ENCODE assay signal across 22 cellular contexts in the genomic region with DNA sequence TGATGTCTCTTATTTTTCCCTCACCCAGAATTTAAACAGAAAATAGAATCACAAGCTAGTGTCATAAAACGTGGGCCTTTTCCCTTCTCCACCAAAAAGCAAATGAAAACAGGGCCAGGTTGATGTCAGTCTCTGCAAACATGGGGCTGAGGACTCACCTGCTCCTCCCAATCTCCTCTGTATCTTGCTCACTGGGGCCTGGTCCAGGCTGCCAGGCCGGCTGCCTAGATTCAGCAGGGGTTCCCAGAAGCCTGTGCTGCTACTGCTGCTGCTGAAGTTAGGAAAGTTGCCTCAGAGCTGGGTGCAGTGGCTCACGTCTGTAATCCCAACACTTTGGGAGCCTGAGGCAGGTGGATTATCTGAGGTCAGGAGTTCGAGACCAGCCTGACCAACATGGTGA.
A peak's percentile ranks its signal among the peaks of the same experiment; 100 is the strongest.
DNase-seq lines count a peak whose midpoint lies in the region; ATAC-seq and TF ChIP-seq lines count a peak whose summit lies in the region.
"Had no signal": no experiment of that assay in that cellular context is flagged by ENCODE, and none has a peak within 500 bp of the region (broad histone marks: within the 10 kb centered on the region; RNA-seq: fewer than 3 reads in every experiment).

No MANE protein-coding gene starts in this region.

- CTCF ChIA-PET in activated CD8-positive, alpha-beta memory T cell treated with anti-CD3 and anti-CD28 coated beads, Interleukin-2, amount 10 ng/mL, durations not matched to agents 7 days and 5 days (lab: Charles Lee), result interaction anchor here (1.0 kb wide), 2 partner anchors 18 to 85 kb away, joined by 3 to 4 read pairs; no protein-coding TSS in a partner anchor

- no peaks in the 10 kb centered on the region for H4K20me1 ChIP-seq in osteoblast (ENCODE audit: insufficient read depth, low read length)
- H4K20me1 ChIP-seq: BLaER1 treated with 17β-estradiol and CSF1 and Interleukin-3, amounts not matched to agents 10 nM and 100 nM had no signal

- no peaks in the 10 kb centered on the region for H3K9me3 Mint-ChIP-seq in activated T-cell treated with anti-CD3 and anti-CD28 coated beads, Interleukin-2, amount 50 U/mL, for 24 hours
- H3K9me3 Mint-ChIP-seq in activated CD8-positive, alpha-beta memory T cell treated with anti-CD3 and anti-CD28 coated beads, Interleukin-2, amount 10 ng/mL, durations not matched to agents 7 days and 5 days (ENCODE audit: low read depth), result no peaks in the 10 kb centered on the region
- H3K9me3 Mint-ChIP-seq: CD4-positive, alpha-beta T cell; CD8-positive, alpha-beta memory T cell; GM23338 had no signal

- H3K27ac ChIP-seq in VCaP (0 out of 2 replicates have a peak overlapping the region, but pooled peaks have one; percentile 7), osteoblast (ENCODE audit: low read depth, low read length) (no peak overlapping the region)
- H3K27ac ChIP-seq: A549; BLaER1 treated with 17β-estradiol and CSF1 and Interleukin-3, amounts not matched to agents 10 nM and 100 nM had no signal

- H3K9me3 ChIP-seq in osteoblast (ENCODE audit: low read depth, low read length), result no peaks in the 10 kb centered on the region
- H3K9me3 ChIP-seq in T-helper 17 cell (ENCODE audit: control insufficient read depth, low read length, poor library complexity, severe bottlenecking), result no peaks in the 10 kb centered on the region
- H3K9me3 ChIP-seq: A549; BE2C; BLaER1 treated with 17β-estradiol and CSF1 and Interleukin-3, amounts not matched to agents 10 nM and 100 nM; HAP-1 had no signal

- no peaks in the 10 kb centered on the region for H3K36me3 Mint-ChIP-seq in activated T-cell treated with anti-CD3 and anti-CD28 coated beads, Interleukin-2, amount 50 U/mL, for 24 hours (ENCODE audit: low read depth)
- no peaks in the 10 kb centered on the region for H3K36me3 Mint-ChIP-seq in activated CD8-positive, alpha-beta memory T cell treated with anti-CD3 and anti-CD28 coated beads, Interleukin-2, amount 10 ng/mL, durations not matched to agents 7 days and 5 days
- H3K36me3 Mint-ChIP-seq in T-helper 17 cell (ENCODE audit: low read depth), result peaks cover 2% of the 10 kb centered on the region
- H3K36me3 Mint-ChIP-seq: CD14-positive monocyte had no signal

- no peak overlapping the region for H3K27ac Mint-ChIP-seq in activated T-cell treated with anti-CD3 and anti-CD28 coated beads, Interleukin-2, amount 50 U/mL, for 24 hours
- H3K27ac Mint-ChIP-seq in activated CD8-positive, alpha-beta memory T cell treated with anti-CD3 and anti-CD28 coated beads, Interleukin-2, amount 10 ng/mL, durations not matched to agents 7 days and 5 days, result no peak overlapping the region
- H3K27ac Mint-ChIP-seq in T-helper 17 cell, result no peak overlapping the region
- H3K27ac Mint-ChIP-seq: CD14-positive monocyte; CD4-positive, alpha-beta T cell; CD8-positive, alpha-beta memory T cell; GM23338 had no signal

- H3K27me3 Mint-ChIP-seq in activated T-cell treated with anti-CD3 and anti-CD28 coated beads, Interleukin-2, amount 50 U/mL, for 24 hours, result peaks cover 10% of the 10 kb centered on the region
- peaks cover 16% of the 10 kb centered on the region for H3K27me3 Mint-ChIP-seq in activated CD8-positive, alpha-beta memory T cell treated with anti-CD3 and anti-CD28 coated beads, Interleukin-2, amount 10 ng/mL, durations not matched to agents 7 days and 5 days
- peaks cover 49% of the 10 kb centered on the region for H3K27me3 Mint-ChIP-seq in T-helper 17 cell

- H3K36me3 ChIP-seq in osteoblast (ENCODE audit: insufficient read depth, low read length), result no peaks in the 10 kb centered on the region
- H3K36me3 ChIP-seq: BE2C; BLaER1 treated with 17β-estradiol and CSF1 and Interleukin-3, amounts not matched to agents 10 nM and 100 nM; HAP-1 had no signal

- in situ Hi-C loops in G401 (cut with HindIII; ENCODE audit: low sequenced_read_pairs), result no loop called here

- no peak overlapping the region for H2AFZ ChIP-seq in osteoblast (ENCODE audit: low read length)
- H2AFZ ChIP-seq: GM23338 had no signal

- H3K4me1 ChIP-seq in osteoblast (ENCODE audit: insufficient read depth, low read length), result no peaks in the 10 kb centered on the region
- H3K4me1 ChIP-seq: A549; BLaER1 treated with 17β-estradiol and CSF1 and Interleukin-3, amounts not matched to agents 10 nM and 100 nM; HAP-1 had no signal

- no peaks in the 10 kb centered on the region for H3K4me1 Mint-ChIP-seq in activated T-cell treated with anti-CD3 and anti-CD28 coated beads, Interleukin-2, amount 50 U/mL, for 24 hours (ENCODE audit: low read depth)
- H3K4me1 Mint-ChIP-seq in activated CD8-positive, alpha-beta memory T cell treated with anti-CD3 and anti-CD28 coated beads, Interleukin-2, amount 10 ng/mL, durations not matched to agents 7 days and 5 days, result no peaks in the 10 kb centered on the region
- H3K4me1 Mint-ChIP-seq in T-helper 17 cell, result peaks cover 5% of the 10 kb centered on the region
- H3K4me1 Mint-ChIP-seq: CD14-positive monocyte; CD8-positive, alpha-beta memory T cell had no signal

- H3K79me2 ChIP-seq in osteoblast (ENCODE audit: insufficient read depth, low read length), result no peaks in the 10 kb centered on the region

- peak; percentile 89 for DNase-seq in G401 (ENCODE audit: low spot score)
- peak; percentile 84 for DNase-seq in cerebellar cortex (ENCODE audit: low spot score)
- peak; percentile 8 for DNase-seq in osteoblast (ENCODE audit: insufficient read length, low spot score, missing footprints)
- DNase-seq in activated T-cell treated with anti-CD3 and anti-CD28 coated beads, Interleukin-2, amount 50 U/mL, for 24 hours, result no peak
- DNase-seq in activated CD8-positive, alpha-beta memory T cell treated with anti-CD3 and anti-CD28 coated beads, Interleukin-2, amount 10 ng/mL, durations not matched to agents 7 days and 5 days, result no peak
- DNase-seq in T-helper 17 cell, result no peak
- DNase-seq: 8988T; ACHN; AML-193; BE2C; CD4-positive, alpha-beta T cell; CD8-positive, alpha-beta memory T cell; DMS 273 treated with DMSO at 0.1 percent for 48 hours; DMS79; EL; GF-D8 had no signal

- no peak overlapping the region for H3K4me2 ChIP-seq in osteoblast (ENCODE audit: insufficient read depth, low read length)
- H3K4me2 ChIP-seq: A549; BLaER1 treated with 17β-estradiol and CSF1 and Interleukin-3, amounts not matched to agents 10 nM and 100 nM; GM23338 had no signal

- peaks cover 27% of the 10 kb centered on the region for H3K27me3 ChIP-seq in osteoblast (ENCODE audit: insufficient read depth, low read length)
- H3K27me3 ChIP-seq: BE2C; BLaER1 treated with 17β-estradiol and CSF1 and Interleukin-3, amounts not matched to agents 10 nM and 100 nM had no signal

- TF ChIP-seq CTCF in VCaP (conservative IDR thresholded peaks at IDR 0.05) (no peak), osteoblast (IDR thresholded peaks at IDR 0.05; ENCODE audit: extremely low read depth, low read depth, low read length) (no peak)

- H3K4me3 Mint-ChIP-seq in activated T-cell treated with anti-CD3 and anti-CD28 coated beads, Interleukin-2, amount 50 U/mL, for 24 hours, result no peak overlapping the region
- H3K4me3 Mint-ChIP-seq in activated CD8-positive, alpha-beta memory T cell treated with anti-CD3 and anti-CD28 coated beads, Interleukin-2, amount 10 ng/mL, durations not matched to agents 7 days and 5 days, result no peak overlapping the region
- no peak overlapping the region for H3K4me3 Mint-ChIP-seq in T-helper 17 cell
- H3K4me3 Mint-ChIP-seq: CD14-positive monocyte; CD4-positive, alpha-beta T cell; CD8-positive, alpha-beta memory T cell; GM23338 had no signal

- no peak for ATAC-seq in activated CD8-positive, alpha-beta memory T cell treated with anti-CD3 and anti-CD28 coated beads, Interleukin-2, amount 10 ng/mL, durations not matched to agents 7 days and 5 days
- ATAC-seq in T-helper 17 cell, result no peak
- ATAC-seq: A549, GM23338 had no signal

- no peak overlapping the region for H3K4me3 ChIP-seq in osteoblast (ENCODE audit: insufficient read depth, low read length)
- H3K4me3 ChIP-seq: A549; BLaER1 treated with 17β-estradiol and CSF1 and Interleukin-3, amounts not matched to agents 10 nM and 100 nM; GM23338; HAP-1 had no signal

Comparison
In these comparisons a context has a peak if more than half of its experiments do, and no peak if none do; other contexts are left out.
1. DNase-seq: peak in G401 (single experiment), cerebellar cortex (single experiment) and osteoblast (single experiment); none in activated T-cell treated with anti-CD3 and anti-CD28 coated beads, Interleukin-2, amount 50 U/mL, for 24 hours (single experiment), activated CD8-positive, alpha-beta memory T cell treated with anti-CD3 and anti-CD28 coated beads, Interleukin-2, amount 10 ng/mL, durations not matched to agents 7 days and 5 days (single experiment) and T-helper 17 cell (0 of 3).